Comparison of ENCODE assay signal across 16 cellular contexts in the genomic region with DNA sequence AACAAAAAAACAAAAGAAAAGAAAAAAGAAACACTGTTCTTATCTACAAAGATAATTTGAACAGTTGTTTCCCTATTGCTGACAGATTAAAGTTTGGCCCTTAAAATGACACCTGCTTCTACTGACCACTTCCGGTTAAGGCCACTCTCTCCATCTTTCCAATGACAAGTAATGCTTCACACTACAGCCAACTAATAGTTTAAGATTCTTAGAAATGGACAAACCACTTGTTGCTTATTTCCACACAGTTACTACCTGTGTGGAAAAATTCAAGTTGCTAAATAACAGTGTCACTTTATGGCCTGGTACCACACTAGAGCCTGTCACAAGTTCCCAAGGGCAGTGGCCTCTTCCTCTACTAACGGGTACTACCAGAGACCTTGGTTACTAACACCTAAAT. TPM values are rescaled to one million over a fixed set of nuclear protein-coding genes. Genes with fewer than 3 reads are reported as not detected.
DNase-seq lines count a peak whose midpoint lies in the region; ATAC-seq and TF ChIP-seq lines count a peak whose summit lies in the region.
"Had no signal": no experiment of that assay in that cellular context is flagged by ENCODE, and none has a peak within 500 bp of the region (broad histone marks: within the 10 kb centered on the region; RNA-seq: fewer than 3 reads in every experiment).

No MANE protein-coding gene starts in this region.

- no peak for DNase-seq in CD4-positive, alpha-beta T cell
- peak; percentile 8 for DNase-seq in GF-D8 (lab: John Stamatoyannopoulos, UW)
- DNase-seq in activated naive CD8-positive, alpha-beta T cell treated with anti-CD3 and anti-CD28 coated beads, Interleukin-2, amount 10 ng/mL, durations not matched to agents 7 days and 5 days: no peak
- DNase-seq in natural killer cell treated with Interleukin-12 subunit alpha and Interleukin-12 subunit beta and Interleukin-15 and Interleukin-18, amount 100 ng/mL, for 72 hours (ENCODE audit: low spot score): no peak
- no peak for DNase-seq in effector memory CD4-positive, alpha-beta T cell
- no peak for DNase-seq in ovary
- no peak for DNase-seq in NCI-H2171 treated with DMSO at 0.1 percent for 48 hours (lab: John Stamatoyannopoulos, UW)
- DNase-seq: activated CD4-positive, alpha-beta memory T cell treated with anti-CD3 and anti-CD28 coated beads for 36 hours; activated naive CD4-positive, alpha-beta T cell treated with anti-CD3 and anti-CD28 coated beads, Interleukin-2, amount 10 ng/mL, durations not matched to agents 7 days and 5 days; caudate nucleus; gastrocnemius medialis; mesenchymal stem cell; NCI-H2081 treated with DMSO at 0.1 percent for 48 hours; NCI-H748 treated with DMSO at 0.1 percent for 48 hours; RPMI8226; thyroid gland had no signal

- TF ChIP-seq CTCF in CD4-positive, alpha-beta T cell (IDR thresholded peaks at IDR 0.05): no peak
- TF ChIP-seq CTCF in ovary (IDR thresholded peaks at IDR 0.05): no peak

- no peak for TF ChIP-seq EP300 in ovary (IDR thresholded peaks at IDR 0.05)

- H3K4me3 Mint-ChIP-seq in CD4-positive, alpha-beta T cell: peak overlapping the region; percentile 87
- peak overlapping the region; percentile 25 for H3K4me3 Mint-ChIP-seq in activated naive CD8-positive, alpha-beta T cell treated with anti-CD3 and anti-CD28 coated beads, Interleukin-2, amount 10 ng/mL, durations not matched to agents 7 days and 5 days
- H3K4me3 Mint-ChIP-seq in natural killer cell treated with Interleukin-12 subunit alpha and Interleukin-12 subunit beta and Interleukin-15 and Interleukin-18, amount 100 ng/mL, for 72 hours: peak overlapping the region; percentile 85
- H3K4me3 Mint-ChIP-seq: activated naive CD4-positive, alpha-beta T cell treated with anti-CD3 and anti-CD28 coated beads, Interleukin-2, amount 10 ng/mL, durations not matched to agents 7 days and 5 days had no signal

- POLR2A ChIA-PET in CD4-positive, alpha-beta T cell (lab: Charles Lee): no interaction called here
- POLR2A ChIA-PET in activated naive CD8-positive, alpha-beta T cell treated with anti-CD3 and anti-CD28 coated beads, Interleukin-2, amount 10 ng/mL, durations not matched to agents 7 days and 5 days (lab: Charles Lee): no interaction called here

- no peak for ATAC-seq in CD4-positive, alpha-beta T cell (ENCODE audit: poor library complexity)
- ATAC-seq in activated naive CD8-positive, alpha-beta T cell treated with anti-CD3 and anti-CD28 coated beads, Interleukin-2, amount 10 ng/mL, durations not matched to agents 7 days and 5 days (ENCODE audit: low read depth): no peak
- no peak for ATAC-seq in natural killer cell treated with Interleukin-12 subunit alpha and Interleukin-12 subunit beta and Interleukin-15 and Interleukin-18, amount 100 ng/mL, for 72 hours
- ATAC-seq: gastrocnemius medialis had no signal

- H3K27me3 ChIP-seq in CD4-positive, alpha-beta T cell (ENCODE audit: control insufficient read depth, insufficient read depth, low read length): no peaks in the 10 kb centered on the region
- no peaks in the 10 kb centered on the region for H3K27me3 ChIP-seq in effector memory CD4-positive, alpha-beta T cell (replicated peaks; ENCODE audit: control insufficient read depth, insufficient read depth, low read length, poor library complexity, severe bottlenecking)
- H3K27me3 ChIP-seq in ovary: no peaks in the 10 kb centered on the region
- H3K27me3 ChIP-seq: gastrocnemius medialis, thyroid gland had no signal

- no peak overlapping the region for H3K4me3 ChIP-seq in effector memory CD4-positive, alpha-beta T cell (ENCODE audit: insufficient read depth, low read depth, low read length, poor library complexity, severe bottlenecking)
- H3K4me3 ChIP-seq in ovary: no peak overlapping the region
- H3K4me3 ChIP-seq: thyroid gland had no signal

- no peaks in the 10 kb centered on the region for H3K9me3 ChIP-seq in CD4-positive, alpha-beta T cell (ENCODE audit: control insufficient read depth, low read length)
- no peaks in the 10 kb centered on the region for H3K9me3 ChIP-seq in effector memory CD4-positive, alpha-beta T cell (ENCODE audit: control insufficient read depth, low read length)
- H3K9me3 ChIP-seq in ovary: no peaks in the 10 kb centered on the region
- H3K9me3 ChIP-seq: gastrocnemius medialis, thyroid gland had no signal

- intact Hi-C loops in CD4-positive, alpha-beta T cell (cut with DNase I, micrococcal nuclease): loop anchor here in 1 of 2 experiments (2.0 to 5.0 kb wide), 3 partner anchors 40 to 853 kb away; a partner anchor contains a TSS
- intact Hi-C loops in ovary (cut with DNase I): no loop called here

- peaks cover 4% of the 10 kb centered on the region for H3K9me3 Mint-ChIP-seq in CD4-positive, alpha-beta T cell
- H3K9me3 Mint-ChIP-seq in activated naive CD8-positive, alpha-beta T cell treated with anti-CD3 and anti-CD28 coated beads, Interleukin-2, amount 10 ng/mL, durations not matched to agents 7 days and 5 days: peaks cover 6% of the 10 kb centered on the region
- no peaks in the 10 kb centered on the region for H3K9me3 Mint-ChIP-seq in natural killer cell treated with Interleukin-12 subunit alpha and Interleukin-12 subunit beta and Interleukin-15 and Interleukin-18, amount 100 ng/mL, for 72 hours

- peaks cover 43% of the 10 kb centered on the region for H3K4me1 Mint-ChIP-seq in CD4-positive, alpha-beta T cell (ENCODE audit: low read depth)
- H3K4me1 Mint-ChIP-seq in activated naive CD8-positive, alpha-beta T cell treated with anti-CD3 and anti-CD28 coated beads, Interleukin-2, amount 10 ng/mL, durations not matched to agents 7 days and 5 days: peaks cover 42% of the 10 kb centered on the region
- peaks cover 43 to 55% of the 10 kb centered on the region in 2 donors for H3K4me1 Mint-ChIP-seq in natural killer cell treated with Interleukin-12 subunit alpha and Interleukin-12 subunit beta and Interleukin-15 and Interleukin-18, amount 100 ng/mL, for 72 hours (ENCODE audit: low read depth in 2 of 2)

- H3K27ac Mint-ChIP-seq in CD4-positive, alpha-beta T cell: peak overlapping the region; percentile 87
- peak overlapping the region; percentile 13 for H3K27ac Mint-ChIP-seq in activated naive CD8-positive, alpha-beta T cell treated with anti-CD3 and anti-CD28 coated beads, Interleukin-2, amount 10 ng/mL, durations not matched to agents 7 days and 5 days
- peak overlapping the region; percentile 84 to 88 for H3K27ac Mint-ChIP-seq in natural killer cell treated with Interleukin-12 subunit alpha and Interleukin-12 subunit beta and Interleukin-15 and Interleukin-18, amount 100 ng/mL, for 72 hours
- H3K27ac Mint-ChIP-seq: activated naive CD4-positive, alpha-beta T cell treated with anti-CD3 and anti-CD28 coated beads, Interleukin-2, amount 10 ng/mL, durations not matched to agents 7 days and 5 days had no signal

- no peaks in the 10 kb centered on the region for H3K27me3 Mint-ChIP-seq in CD4-positive, alpha-beta T cell
- H3K27me3 Mint-ChIP-seq in activated naive CD8-positive, alpha-beta T cell treated with anti-CD3 and anti-CD28 coated beads, Interleukin-2, amount 10 ng/mL, durations not matched to agents 7 days and 5 days: no peaks in the 10 kb centered on the region
- H3K27me3 Mint-ChIP-seq in natural killer cell treated with Interleukin-12 subunit alpha and Interleukin-12 subunit beta and Interleukin-15 and Interleukin-18, amount 100 ng/mL, for 72 hours: no peaks in the 10 kb centered on the region
- H3K27me3 Mint-ChIP-seq: activated CD4-positive, alpha-beta memory T cell treated with anti-CD3 and anti-CD28 coated beads for 36 hours; activated naive CD4-positive, alpha-beta T cell treated with anti-CD3 and anti-CD28 coated beads, Interleukin-2, amount 10 ng/mL, durations not matched to agents 7 days and 5 days had no signal

- whole genome bisulfite sequencing in ovary, 3 donors: 84 to 91% (median 85%) methylated on average over 2 of the region's 2 CpGs

- H3K27ac ChIP-seq in CD4-positive, alpha-beta T cell (ENCODE audit: low read depth, low read length): no peak overlapping the region
- H3K27ac ChIP-seq in effector memory CD4-positive, alpha-beta T cell (ENCODE audit: insufficient read depth, low read length, poor library complexity, severe bottlenecking): no peak overlapping the region
- H3K27ac ChIP-seq in ovary: no peak overlapping the region
- H3K27ac ChIP-seq: thyroid gland had no signal

- CTCF ChIA-PET in CD4-positive, alpha-beta T cell (lab: Charles Lee): no interaction called here

- no peak for TF ChIP-seq POLR2A in ovary (IDR thresholded peaks at IDR 0.05)

- H3K36me3 ChIP-seq in effector memory CD4-positive, alpha-beta T cell (ENCODE audit: control insufficient read depth, insufficient read depth, low read length): no peaks in the 10 kb centered on the region
- no peaks in the 10 kb centered on the region for H3K36me3 ChIP-seq in ovary
- H3K36me3 ChIP-seq: thyroid gland had no signal

- H3K4me1 ChIP-seq in effector memory CD4-positive, alpha-beta T cell (ENCODE audit: control insufficient read depth, insufficient read depth, low read length, poor library complexity, severe bottlenecking): peaks cover 11% of the 10 kb centered on the region
- peaks cover 6% of the 10 kb centered on the region for H3K4me1 ChIP-seq in ovary (ENCODE audit: insufficient read depth)

- peaks cover 47% of the 10 kb centered on the region for H3K36me3 Mint-ChIP-seq in CD4-positive, alpha-beta T cell (ENCODE audit: low read depth)
- peaks cover 55% of the 10 kb centered on the region for H3K36me3 Mint-ChIP-seq in activated naive CD8-positive, alpha-beta T cell treated with anti-CD3 and anti-CD28 coated beads, Interleukin-2, amount 10 ng/mL, durations not matched to agents 7 days and 5 days
- peaks cover 16% of the 10 kb centered on the region for H3K36me3 Mint-ChIP-seq in natural killer cell treated with Interleukin-12 subunit alpha and Interleukin-12 subunit beta and Interleukin-15 and Interleukin-18, amount 100 ng/mL, for 72 hours

RNA-seq across cellular contexts. Expression of a gene that starts 2.4 kb away (rescaled TPM):
- total RNA-seq in CD4-positive, alpha-beta T cell: 10 to 100 TPM; 17.7 to 19.0 TPM
- total RNA-seq in activated naive CD8-positive, alpha-beta T cell treated with anti-CD3 and anti-CD28 coated beads, Interleukin-2, amount 10 ng/mL, durations not matched to agents 7 days and 5 days: 10 to 100 TPM; 23.4 to 26.2 TPM
- total RNA-seq in natural killer cell treated with Interleukin-12 subunit alpha and Interleukin-12 subunit beta and Interleukin-15 and Interleukin-18, amount 100 ng/mL, for 72 hours: 10 to 100 TPM; 27.9 to 33.0 TPM
- 10 to 100 TPM; 10.9 to 26.0 (median 14.5) TPM for total RNA-seq in ovary
- polyA plus RNA-seq in ovary: 10 to 100 TPM in 1 of 2 donors, 1 to 10 TPM in 1; 6.4 to 22.6 TPM

RNA-seq across cellular contexts. Expression of a gene that starts 31.9 kb away (rescaled TPM):
- 1 to 10 TPM; 3.1 to 3.6 TPM for total RNA-seq in CD4-positive, alpha-beta T cell
- 10 to 100 TPM; 45.7 to 50.4 TPM for total RNA-seq in activated naive CD8-positive, alpha-beta T cell treated with anti-CD3 and anti-CD28 coated beads, Interleukin-2, amount 10 ng/mL, durations not matched to agents 7 days and 5 days
- total RNA-seq in natural killer cell treated with Interleukin-12 subunit alpha and Interleukin-12 subunit beta and Interleukin-15 and Interleukin-18, amount 100 ng/mL, for 72 hours: 10 to 100 TPM; 40.1 to 43.2 TPM
- 10 to 100 TPM; 18.2 to 41.2 (median 32.5) TPM for total RNA-seq in ovary
- polyA plus RNA-seq in ovary: 10 to 100 TPM; 45.1 to 92.7 TPM

Comparison
In these comparisons a context has a peak if more than half of its experiments do, and no peak if none do; other contexts are left out.
1. H3K27ac Mint-ChIP-seq: peak in every context shown above with its lines; median percentile 87 in CD4-positive, alpha-beta T cell; 86 in natural killer cell treated with Interleukin-12 subunit alpha and Interleukin-12 subunit beta and Interleukin-15 and Interleukin-18, amount 100 ng/mL, for 72 hours; 13 in activated naive CD8-positive, alpha-beta T cell treated with anti-CD3 and anti-CD28 coated beads, Interleukin-2, amount 10 ng/mL, durations not matched to agents 7 days and 5 days.
2. H3K4me3 Mint-ChIP-seq: peak in every context shown above with its lines; median percentile 87 in CD4-positive, alpha-beta T cell; 85 in natural killer cell treated with Interleukin-12 subunit alpha and Interleukin-12 subunit beta and Interleukin-15 and Interleukin-18, amount 100 ng/mL, for 72 hours; 25 in activated naive CD8-positive, alpha-beta T cell treated with anti-CD3 and anti-CD28 coated beads, Interleukin-2, amount 10 ng/mL, durations not matched to agents 7 days and 5 days.
3. RNA of a gene that starts 31.9 kb away (total RNA-seq): 45.7 to 50.4 TPM in activated naive CD8-positive, alpha-beta T cell treated with anti-CD3 and anti-CD28 coated beads, Interleukin-2, amount 10 ng/mL, durations not matched to agents 7 days and 5 days, 40.1 to 43.2 TPM in natural killer cell treated with Interleukin-12 subunit alpha and Interleukin-12 subunit beta and Interleukin-15 and Interleukin-18, amount 100 ng/mL, for 72 hours and 18.2 to 41.2 TPM in ovary; 3.1 to 3.6 TPM in CD4-positive, alpha-beta T cell; every median in the first group is over 4 times any median in the second.